Comparison of ENCODE assay signal across 1 cellular context in the genomic region with DNA sequence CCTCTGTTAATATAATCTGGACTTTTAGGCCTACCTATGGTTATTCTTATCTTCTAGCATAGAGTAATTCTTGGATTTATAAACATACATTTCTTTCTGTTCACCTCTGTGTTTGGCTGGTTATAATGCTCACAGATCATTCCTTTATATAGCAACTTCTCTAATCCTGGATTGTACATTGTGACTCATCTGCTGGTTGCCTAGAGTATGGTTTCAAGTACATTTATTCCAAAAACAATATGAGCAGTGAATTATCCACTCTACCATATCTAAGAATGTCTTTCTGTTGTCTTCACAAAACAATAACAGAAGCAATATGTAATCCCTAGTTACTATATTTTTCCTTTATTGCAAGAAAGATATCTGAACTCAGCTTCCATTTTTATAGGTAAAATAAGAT.
A peak's percentile ranks its signal among the peaks of the same experiment; 100 is the strongest.
TF ChIP-seq lines count a peak whose summit lies in the region.

No MANE protein-coding gene starts in this region.

TF ChIP-seq in endothelial cell of umbilical vein, 7 proteins besides CTCF, POLR2A, EP300 and RAD21 (continued from another document):
- TF ChIP-seq FOS (IDR thresholded peaks at IDR 0.05; ENCODE audit: borderline replicate concordance, insufficient read depth, low read length) (peak; percentile 62), EZH2 (IDR thresholded peaks at IDR 0.05; ENCODE audit: borderline replicate concordance, low read depth, low read length, severe bottlenecking) (no peak), POLR2AphosphoS5 (IDR thresholded peaks at IDR 0.05; ENCODE audit: insufficient read depth, low read depth, low read length) (no peak), MYC (IDR thresholded peaks at IDR 0.05; ENCODE audit: low read depth, low read length) (no peak)
- TF ChIP-seq, protein P1, sequence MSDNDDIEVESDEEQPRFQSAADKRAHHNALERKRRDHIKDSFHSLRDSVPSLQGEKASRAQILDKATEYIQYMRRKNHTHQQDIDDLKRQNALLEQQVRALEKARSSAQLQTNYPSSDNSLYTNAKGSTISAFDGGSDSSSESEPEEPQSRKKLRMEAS (IDR thresholded peaks at IDR 0.05; ENCODE audit: insufficient read depth, insufficient read length): no peak
